ENCODE assay signal across 32 cellular contexts in genomic region chr3:50777680-50778079, GRCh38.
"Had no signal": no experiment of that assay in that cellular context is flagged by ENCODE, and none has a peak within 500 bp of the region (broad histone marks: within the 10 kb centered on the region; RNA-seq: fewer than 3 reads in every experiment).

No MANE protein-coding gene starts in this region.

- FAIRE-seq: astrocyte, bronchial epithelial cell had no signal

- DNase-seq: activated effector memory CD4-positive, alpha-beta T cell treated with anti-CD3 and anti-CD28 coated beads, Interleukin-2, amount 50 U/mL, for 16 hours; activated effector memory CD4-positive, alpha-beta T cell treated with Interleukin-2 at 50 U/mL for 16 hours; activated gamma-delta T cell; activated gamma-delta T cell treated with Interleukin-2 at 50 U/mL for 16 hours; activated naive CD4-positive, alpha-beta T cell; activated naive CD4-positive, alpha-beta T cell treated with anti-CD3 and anti-CD28 coated beads for 36 hours; activated naive CD4-positive, alpha-beta T cell treated with anti-CD3 and anti-CD28 coated beads, Interleukin-2, amount 10 ng/mL, durations not matched to agents 7 days and 5 days; activated naive CD4-positive, alpha-beta T cell treated with anti-CD3 and anti-CD28 coated beads, Interleukin-2, amount 50 U/mL, for 16 hours; activated naive CD4-positive, alpha-beta T cell treated with Interleukin-2 at 50 U/mL for 16 hours; activated naive CD8-positive, alpha-beta T cell treated with anti-CD3 and anti-CD28 coated beads for 36 hours; activated naive CD8-positive, alpha-beta T cell treated with anti-CD3 and anti-CD28 coated beads, Interleukin-2, amount 10 ng/mL, durations not matched to agents 7 days and 5 days; activated naive CD8-positive, alpha-beta T cell treated with anti-CD3 and anti-CD28 coated beads, Interleukin-2, amount 50 U/mL, for 24 hours; activated T-cell treated with anti-CD3 and anti-CD28 coated beads, Interleukin-2, amount 50 U/mL, for 1 hour; activated T-cell treated with anti-CD3 and anti-CD28 coated beads, Interleukin-2, amount 50 U/mL, for 24 hours; activated T-cell treated with anti-CD3 and anti-CD28 coated beads, Interleukin-2, amount 50 U/mL, for 4 hours; activated T-cell treated with anti-CD3 and anti-CD28 coated beads, Interleukin-2, amount 50 U/mL, for 48 hours; activated T-cell treated with anti-CD3 and anti-CD28 coated beads, Interleukin-2, amount 50 U/mL, for 72 hours; adrenal gland; amniotic stem cell; amygdala; anterior cingulate cortex; aorta; body of pancreas; brain microvascular endothelial cell; caudate nucleus; central memory CD4-positive, alpha-beta T cell; cerebellar nuclear complex had no signal

- H3K4me3 ChIP-seq: adrenal gland, ascending aorta, body of pancreas, breast epithelium, cardiac muscle cell had no signal

- H3K9me3 ChIP-seq: adrenal gland, ascending aorta, body of pancreas had no signal

- H3K27ac ChIP-seq: adrenal gland, ascending aorta, body of pancreas, brain microvascular endothelial cell, breast epithelium, cardiac muscle cell had no signal

- H3K27me3 ChIP-seq: adrenal gland, ascending aorta, body of pancreas, brain microvascular endothelial cell, breast epithelium, cardiac muscle cell had no signal

- H3K36me3 ChIP-seq: adrenal gland, ascending aorta, brain microvascular endothelial cell, breast epithelium, cardiac muscle cell had no signal
